Comparison of ENCODE assay signal across 24 cellular contexts in the genomic region with DNA sequence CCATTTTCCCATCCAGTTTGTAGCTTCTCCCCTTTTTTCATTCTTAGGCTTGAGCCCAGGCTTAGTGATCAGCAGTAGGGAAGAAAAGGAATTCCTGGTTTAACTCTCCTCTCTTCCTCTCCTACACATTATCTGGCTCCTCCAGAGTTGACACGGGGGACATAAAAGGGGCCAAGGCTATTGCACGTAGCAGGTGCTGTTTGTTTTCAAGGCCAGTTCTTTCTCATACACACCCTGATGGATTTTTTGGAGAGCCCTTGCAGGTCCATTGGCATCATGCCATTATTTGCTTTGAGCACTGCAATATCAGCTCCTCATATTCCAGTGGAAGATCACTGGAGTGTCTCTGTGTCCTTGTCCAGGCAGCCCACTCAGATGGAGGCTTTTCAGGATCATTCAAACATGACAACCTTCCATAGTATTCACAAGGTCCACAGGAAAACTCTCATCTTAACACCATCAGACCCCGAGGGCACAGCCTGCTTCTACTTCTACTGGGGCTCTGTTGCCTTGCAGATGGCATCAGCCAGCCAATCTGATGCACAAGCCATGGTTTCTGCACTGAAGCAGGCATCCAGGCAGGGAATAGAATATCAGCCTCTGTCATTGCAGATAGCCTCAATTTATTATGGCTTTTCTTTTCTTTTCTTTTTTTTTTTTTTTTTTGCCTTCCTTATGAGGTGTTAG. TPM values are rescaled to one million over a fixed set of nuclear protein-coding genes. Genes with fewer than 3 reads are reported as not detected.
DNase-seq lines count a peak whose midpoint lies in the region; TF ChIP-seq lines count a peak whose summit lies in the region.
"Had no signal": no experiment of that assay in that cellular context is flagged by ENCODE, and none has a peak within 500 bp of the region (broad histone marks: within the 10 kb centered on the region; RNA-seq: fewer than 3 reads in every experiment).

No MANE protein-coding gene starts in this region.

- H3K27me3 ChIP-seq in Caco-2 (replicated peaks; ENCODE audit: control insufficient read depth, insufficient read depth, low read length): no peaks in the 10 kb centered on the region
- H3K27me3 ChIP-seq: colonic mucosa, Peyer's patch, uterus had no signal

- H3K36me3 Mint-ChIP-seq in HFFc6 (ENCODE audit: low read depth) (peaks cover 43% of the 10 kb centered on the region), Caco-2 (ENCODE audit: insufficient read depth, unreplicated experiment) (no peaks in the 10 kb centered on the region)
- H3K36me3 Mint-ChIP-seq: activated naive CD4-positive, alpha-beta T cell treated with anti-CD3 and anti-CD28 coated beads, Interleukin-2, amount 50 U/mL, for 72 hours; CD4-positive, CD25-positive, alpha-beta regulatory T cell; naive thymus-derived CD8-positive, alpha-beta T cell had no signal

- H3K27me3 Mint-ChIP-seq in HFFc6 (ENCODE audit: insufficient read depth) (no peaks in the 10 kb centered on the region), Caco-2 (ENCODE audit: insufficient read depth, unreplicated experiment) (peaks cover 8% of the 10 kb centered on the region)
- H3K27me3 Mint-ChIP-seq: activated CD8-positive, alpha-beta T cell treated with anti-CD3 and anti-CD28 coated beads for 36 hours; CD4-positive, CD25-positive, alpha-beta regulatory T cell; naive thymus-derived CD8-positive, alpha-beta T cell; stimulated activated naive CD8-positive, alpha-beta T cell treated with anti-CD3 and anti-CD28 coated beads, Interleukin-15, amount 100 ng/mL, for 72 hours had no signal

- H3K9me3 ChIP-seq in Caco-2: no peaks in the 10 kb centered on the region
- H3K9me3 ChIP-seq: colonic mucosa, Peyer's patch, uterus had no signal

- no peaks in the 10 kb centered on the region for H3K36me3 ChIP-seq in Caco-2 (ENCODE audit: control insufficient read depth, insufficient read depth, low read length)
- H3K36me3 ChIP-seq: colonic mucosa, Peyer's patch, uterus had no signal

- H3K27ac ChIP-seq in VCaP: peak overlapping the region; percentile 59
- H3K27ac ChIP-seq: colonic mucosa, Peyer's patch, skin epidermis, uterus had no signal

- POLR2A ChIA-PET in Caco-2 (lab: Charles Lee): no interaction called here

- H3K27ac Mint-ChIP-seq in HFFc6 (peak overlapping the region; percentile 56; the same call in 1 of the 2 replicates), Caco-2 (ENCODE audit: unreplicated experiment) (no peak overlapping the region)
- H3K27ac Mint-ChIP-seq: activated CD8-positive, alpha-beta T cell treated with anti-CD3 and anti-CD28 coated beads for 36 hours; activated naive CD4-positive, alpha-beta T cell treated with anti-CD3 and anti-CD28 coated beads, Interleukin-2, amount 50 U/mL, for 72 hours; CD4-positive, CD25-positive, alpha-beta regulatory T cell; GM23338; stimulated activated naive CD8-positive, alpha-beta T cell treated with anti-CD3 and anti-CD28 coated beads, Interleukin-15, amount 100 ng/mL, for 72 hours; T-helper 1 cell treated with Interleukin-12 subunit alpha and Interleukin-12 subunit beta and Interleukin-4 antibody, amounts not matched to agents 30 μg/mL and 1 μg/mL, for 36 hours had no signal

- no peak for TF ChIP-seq CTCF in HFFc6 (IDR thresholded peaks at IDR 0.05)
- no peak for TF ChIP-seq CTCF in VCaP (conservative IDR thresholded peaks at IDR 0.05)
- TF ChIP-seq CTCF in Caco-2 (IDR thresholded peaks at IDR 0.05; ENCODE audit: insufficient read depth in 1 of 2, low read depth in 1 of 2, low read length in 1 of 2, severe bottlenecking in 1 of 2, unreplicated experiment in 1 of 2): no peak

- CTCF ChIA-PET in Caco-2 (lab: Charles Lee): no interaction called here

- peaks cover 89% of the 10 kb centered on the region for H3K4me1 Mint-ChIP-seq in HFFc6 (ENCODE audit: low read depth)
- no peaks in the 10 kb centered on the region for H3K4me1 Mint-ChIP-seq in Caco-2 (ENCODE audit: low read depth, unreplicated experiment)
- H3K4me1 Mint-ChIP-seq: CD4-positive, CD25-positive, alpha-beta regulatory T cell; naive thymus-derived CD8-positive, alpha-beta T cell; stimulated activated naive CD8-positive, alpha-beta T cell treated with anti-CD3 and anti-CD28 coated beads, Interleukin-15, amount 100 ng/mL, for 72 hours had no signal

- no peak overlapping the region for H3K4me3 ChIP-seq in Caco-2 (ENCODE audit: low read depth, low read length)
- H3K4me3 ChIP-seq: colonic mucosa, GM23338, Peyer's patch, skin epidermis, uterus had no signal

- DNase-seq in HFFc6: no peak
- peak; percentile 60 for DNase-seq in NCI-H146 (lab: John Stamatoyannopoulos, UW)
- peak; percentile 32 for DNase-seq in NCI-H446 treated with DMSO at 0.1 percent for 48 hours (lab: John Stamatoyannopoulos, UW)
- DNase-seq in effector CD8-positive, alpha-beta T cell (lab: John Stamatoyannopoulos, UW): no peak
- no peak for DNase-seq in Caco-2
- DNase-seq in activated T-cell treated with anti-CD3 and anti-CD28 coated beads, Interleukin-2, amount 50 U/mL, for 48 hours: no peak
- DNase-seq: activated CD4-positive, alpha-beta T cell treated with anti-CD3 and anti-CD28 coated beads for 1 hour; activated CD8-positive, alpha-beta T cell treated with anti-CD3 and anti-CD28 coated beads for 36 hours; CD4-positive, CD25-positive, alpha-beta regulatory T cell; colonic mucosa; effector memory CD4-positive, alpha-beta T cell; head of caudate nucleus; kidney; naive thymus-derived CD8-positive, alpha-beta T cell; NCI-H1436; occipital lobe; Peyer's patch; stimulated activated naive CD8-positive, alpha-beta T cell treated with anti-CD3 and anti-CD28 coated beads, Interleukin-15, amount 100 ng/mL, for 72 hours; uterus had no signal

- H3K4me3 Mint-ChIP-seq in HFFc6 (no peak overlapping the region), Caco-2 (ENCODE audit: unreplicated experiment) (no peak overlapping the region)
- H3K4me3 Mint-ChIP-seq: activated CD8-positive, alpha-beta T cell treated with anti-CD3 and anti-CD28 coated beads for 36 hours; CD4-positive, CD25-positive, alpha-beta regulatory T cell; GM23338; naive thymus-derived CD8-positive, alpha-beta T cell; stimulated activated naive CD8-positive, alpha-beta T cell treated with anti-CD3 and anti-CD28 coated beads, Interleukin-15, amount 100 ng/mL, for 72 hours; T-helper 1 cell treated with Interleukin-12 subunit alpha and Interleukin-12 subunit beta and Interleukin-4 antibody, amounts not matched to agents 30 μg/mL and 1 μg/mL, for 36 hours had no signal

- no peaks in the 10 kb centered on the region for H3K9me3 Mint-ChIP-seq in HFFc6
- H3K9me3 Mint-ChIP-seq in Caco-2 (ENCODE audit: unreplicated experiment): no peaks in the 10 kb centered on the region
- H3K9me3 Mint-ChIP-seq: GM23338; stimulated activated naive CD8-positive, alpha-beta T cell treated with anti-CD3 and anti-CD28 coated beads, Interleukin-15, amount 100 ng/mL, for 72 hours; T-helper 1 cell treated with Interleukin-12 subunit alpha and Interleukin-12 subunit beta and Interleukin-4 antibody, amounts not matched to agents 30 μg/mL and 1 μg/mL, for 36 hours had no signal

- intact Hi-C loops in Caco-2 (cut with micrococcal nuclease; ENCODE audit: unreplicated experiment): loop anchor here (10.0 kb wide), 1 partner anchor 233 kb away; no protein-coding TSS in a partner anchor

- BruUV-seq in Caco-2 (replicated peaks; lab: Mats Ljungman, UMichigan): no TSS peak

- peaks cover 6% of the 10 kb centered on the region for H3K4me1 ChIP-seq in Caco-2
- H3K4me1 ChIP-seq: colonic mucosa, Peyer's patch, uterus had no signal

RNA-seq across cellular contexts. Expression of a gene that starts 18.8 kb away (rescaled TPM):
- 10 to 100 TPM; 71.8 to 95.7 (median 79.1) TPM for total RNA-seq in HFFc6 (2021; fragmentation: NEBNext Ultra II Directional; extraction: Animal tissue kit (Norgen Biotek cat#: 25700))
- total RNA-seq in Caco-2 (2022): 3.0 and 3.1 TPM in 2 replicates
- total RNA-seq: activated CD8-positive, alpha-beta T cell treated with anti-CD3 and anti-CD28 coated beads for 36 hours; activated naive CD4-positive, alpha-beta T cell treated with anti-CD3 and anti-CD28 coated beads, Interleukin-2, amount 50 U/mL, for 72 hours; naive thymus-derived CD8-positive, alpha-beta T cell had no signal

Comparison
In these comparisons a context has a peak if more than half of its experiments do, and no peak if none do; other contexts are left out.
1. DNase-seq: peak in NCI-H146 (single experiment) and NCI-H446 treated with DMSO at 0.1 percent for 48 hours (single experiment); none in HFFc6 (single experiment), effector CD8-positive, alpha-beta T cell (single experiment), Caco-2 (0 of 2) and activated T-cell treated with anti-CD3 and anti-CD28 coated beads, Interleukin-2, amount 50 U/mL, for 48 hours (0 of 2).
2. RNA of a gene that starts 18.8 kb away (total RNA-seq): 71.8 to 95.7 TPM in HFFc6; 3.0 to 3.1 TPM in Caco-2; every median in the first group is over 10 times any median in the second.